In genomic region chr11:78234006-78234405, GRCh38 we compare ENCODE assay signal across 1 cellular context.
TF ChIP-seq lines count a peak whose summit lies in the region.

No MANE protein-coding gene starts in this region.

TF ChIP-seq in GM23338, 12 proteins besides CTCF, POLR2A, EP300 and RAD21 (continued from another document):
- TF ChIP-seq REST (IDR thresholded peaks at IDR 0.05; ENCODE audit: unreplicated experiment) = no peak
- TF ChIP-seq EZH2phosphoT487 (IDR thresholded peaks at IDR 0.05; ENCODE audit: unreplicated experiment) = no peak
- TF ChIP-seq ZNF462 (CRISPR knock-in tag; IDR thresholded peaks at IDR 0.05) = no peak
- no peak for TF ChIP-seq EZH2 (IDR thresholded peaks at IDR 0.05; ENCODE audit: low read depth, unreplicated experiment)
- no peak for TF ChIP-seq STAT1 (IDR thresholded peaks at IDR 0.05; ENCODE audit: unreplicated experiment)
